Comparison of ENCODE assay signal across 11 cellular contexts in genomic region chr6:118704911-118705310, GRCh38. TPM values are rescaled to one million over a fixed set of nuclear protein-coding genes. Genes with fewer than 3 reads are reported as not detected.
DNase-seq lines count a peak whose midpoint lies in the region; ATAC-seq and TF ChIP-seq lines count a peak whose summit lies in the region.
"Had no signal": no experiment of that assay in that cellular context is flagged by ENCODE, and none has a peak within 500 bp of the region (broad histone marks: within the 10 kb centered on the region; RNA-seq: fewer than 3 reads in every experiment).

No MANE protein-coding gene starts in this region.

- peaks cover 53% of the 10 kb centered on the region for H3K4me1 Mint-ChIP-seq in activated T-helper 2 cell treated with anti-CD3 and anti-CD28 coated beads, Interferon-gamma antibody, Interleukin-2, Interleukin-4, amounts not matched to agents 10 μg/mL and 5 μg/mL and 100 μg/mL, durations not matched to agents 14 hours and 24 hours and 36 hours (ENCODE audit: low read depth)
- peaks cover 45% of the 10 kb centered on the region for H3K4me1 Mint-ChIP-seq in memory B cell

- peaks cover 30% of the 10 kb centered on the region for H3K79me2 ChIP-seq in DOHH2 (ENCODE audit: control insufficient read depth, low read length)
- H3K79me2 ChIP-seq in SK-N-SH (ENCODE audit: insufficient read depth), result no peaks in the 10 kb centered on the region

- H3K9me3 ChIP-seq in A673 (ENCODE audit: low read depth, low read length, poor library complexity, severe bottlenecking), result no peaks in the 10 kb centered on the region
- H3K9me3 ChIP-seq in DOHH2 (ENCODE audit: control insufficient read depth, insufficient read depth, low read length), result no peaks in the 10 kb centered on the region
- no peaks in the 10 kb centered on the region for H3K9me3 ChIP-seq in SK-N-SH

- peak overlapping the region; percentile 67 for H3K27ac Mint-ChIP-seq in activated T-helper 2 cell treated with anti-CD3 and anti-CD28 coated beads, Interferon-gamma antibody, Interleukin-2, Interleukin-4, amounts not matched to agents 10 μg/mL and 5 μg/mL and 100 μg/mL, durations not matched to agents 14 hours and 24 hours and 36 hours
- peak overlapping the region; percentile 79 for H3K27ac Mint-ChIP-seq in memory B cell

- H3K4me3 ChIP-seq in A673 (ENCODE audit: low read depth, low read length, poor library complexity, severe bottlenecking), result no peak overlapping the region
- H3K4me3 ChIP-seq in DOHH2 (ENCODE audit: low read length), result no peak overlapping the region; the same call in 1 of the 2 replicates
- no peak overlapping the region for H3K4me3 ChIP-seq in SK-N-SH (ENCODE audit: low read depth in 2 of 2, low read length in 1 of 2)
- H3K4me3 ChIP-seq: cardiac muscle cell had no signal

- POLR2A ChIA-PET in A673 (lab: Charles Lee; ENCODE audit: low non-redundant PET) (interaction anchor here (0.6 kb wide), 1 partner anchor 90 kb away, joined by 3 read pairs; no protein-coding TSS in a partner anchor), SK-N-SH (lab: Yijun Ruan, JAX) (no interaction called here)

- H3K27ac ChIP-seq in A673 (ENCODE audit: low read depth, low read length, poor library complexity, severe bottlenecking) (no peak overlapping the region), DOHH2 (ENCODE audit: low read depth, low read length) (no peak overlapping the region), SK-N-SH (ENCODE audit: low read depth in 2 of 2, low read length in 1 of 2) (no peak overlapping the region)

- CTCF ChIA-PET in A673 (lab: Charles Lee), result no interaction called here
- CTCF ChIA-PET in SK-N-SH (lab: Yijun Ruan, JAX), result interaction anchor here (1.1 to 3.0 kb wide), 2 partner anchors 12 to 41 kb away, joined by 3 to 7 read pairs; no protein-coding TSS in a partner anchor

- no peak for TF ChIP-seq CTCF in A673 (conservative IDR thresholded peaks at IDR 0.05; ENCODE audit: low read depth, low read length)
- TF ChIP-seq CTCF in DOHH2 (IDR thresholded peaks at IDR 0.05; ENCODE audit: low read depth, low read length, poor library complexity, severe bottlenecking), result no peak
- TF ChIP-seq CTCF in SK-N-SH (IDR thresholded peaks at IDR 0.05), result no peak
- TF ChIP-seq CTCF in GM13977 (IDR thresholded peaks at IDR 0.05; ENCODE audit: extremely low read depth, insufficient read depth, missing control alignments), result no peak

- H3K27me3 ChIP-seq in A673 (replicated peaks; ENCODE audit: insufficient read depth, low read depth, low read length, poor library complexity) (no peaks in the 10 kb centered on the region), DOHH2 (ENCODE audit: control insufficient read depth, low read length) (no peaks in the 10 kb centered on the region), SK-N-SH (ENCODE audit: insufficient read depth) (no peaks in the 10 kb centered on the region)
- H3K27me3 ChIP-seq: cardiac muscle cell had no signal

- no peak overlapping the region for H2AFZ ChIP-seq in SK-N-SH (ENCODE audit: low read depth)

- no peaks in the 10 kb centered on the region for H3F3A ChIP-seq in DOHH2 (ENCODE audit: control insufficient read depth, insufficient read depth)
- peaks cover 9% of the 10 kb centered on the region for H3F3A ChIP-seq in SK-N-SH (replicated peaks; ENCODE audit: insufficient read depth)

- 89% methylated on average over 3 of the region's 3 CpGs for WGBS in SK-N-SH (ENCODE audit: low lambda C conversion rate)

- peak overlapping the region; percentile 43 for H3K4me3 Mint-ChIP-seq in activated T-helper 2 cell treated with anti-CD3 and anti-CD28 coated beads, Interferon-gamma antibody, Interleukin-2, Interleukin-4, amounts not matched to agents 10 μg/mL and 5 μg/mL and 100 μg/mL, durations not matched to agents 14 hours and 24 hours and 36 hours (ENCODE audit: low read depth)
- H3K4me3 Mint-ChIP-seq in memory B cell, result peak overlapping the region; percentile 50

- TF ChIP-seq RAD21 in SK-N-SH (IDR thresholded peaks at IDR 0.05; ENCODE audit: low read length), result no peak

- peak overlapping the region; percentile 10; the same call in 1 of the 2 replicates for H3K4me2 ChIP-seq in DOHH2 (ENCODE audit: low read length)
- H3K4me2 ChIP-seq in SK-N-SH, result no peak overlapping the region

- no peak overlapping the region for H3K9ac ChIP-seq in SK-N-SH

- no peaks in the 10 kb centered on the region for H4K20me1 ChIP-seq in DOHH2 (ENCODE audit: control insufficient read depth, insufficient read depth, low read depth, low read length)
- no peaks in the 10 kb centered on the region for H4K20me1 ChIP-seq in SK-N-SH (ENCODE audit: insufficient read depth)

- no peak for TF ChIP-seq EP300 in SK-N-SH (IDR thresholded peaks at IDR 0.05; ENCODE audit: borderline replicate concordance in 1 of 2, low read depth in 1 of 2, low read length in 1 of 2)

- ATAC-seq in memory B cell (ENCODE audit: low read depth) (no peak), GM21825 (IDR thresholded peaks at IDR 0.05; ENCODE audit: unreplicated experiment) (no peak)
- ATAC-seq: left cardiac atrium had no signal

- BruUV-seq in A673 (replicated peaks; lab: Mats Ljungman, UMichigan), result no TSS peak

- H3K36me3 Mint-ChIP-seq in activated T-helper 2 cell treated with anti-CD3 and anti-CD28 coated beads, Interferon-gamma antibody, Interleukin-2, Interleukin-4, amounts not matched to agents 10 μg/mL and 5 μg/mL and 100 μg/mL, durations not matched to agents 14 hours and 24 hours and 36 hours (ENCODE audit: low read depth), result peaks cover 70% of the 10 kb centered on the region
- H3K36me3 Mint-ChIP-seq in memory B cell, result peaks cover 17% of the 10 kb centered on the region

- H3K36me3 ChIP-seq in A673 (ENCODE audit: insufficient read depth, low read length, poor library complexity, severe bottlenecking), result no peaks in the 10 kb centered on the region
- peaks cover 4% of the 10 kb centered on the region; the same call in 1 of the 2 replicates for H3K36me3 ChIP-seq in DOHH2 (ENCODE audit: control insufficient read depth, low read length)
- no peaks in the 10 kb centered on the region for H3K36me3 ChIP-seq in SK-N-SH (replicated peaks in 1 of 2; ENCODE audit: control insufficient read depth in 1 of 2, insufficient read depth in 2 of 2, low read length in 1 of 2)
- H3K36me3 ChIP-seq: cardiac muscle cell had no signal

- DNase-seq in A673 (ENCODE audit: low spot score) (peak; percentile 54), memory B cell (ENCODE audit: low spot score in 2 of 2) (no peak), cerebellar cortex (ENCODE audit: low spot score) (no peak), SK-N-SH (no peak), GM13977 (ENCODE audit: low spot score) (no peak)
- DNase-seq in activated T-helper 2 cell treated with anti-CD3 and anti-CD28 coated beads, Interferon-gamma antibody, Interleukin-2, Interleukin-4, amounts not matched to agents 10 μg/mL and 5 μg/mL and 100 μg/mL, durations not matched to agents 14 hours and 24 hours and 36 hours (ENCODE audit: low spot score), result no peak
- DNase-seq: COR-L47, left cardiac atrium had no signal

- intact Hi-C loops in A673 (cut with micrococcal nuclease; ENCODE audit: unreplicated experiment), result no loop called here
- intact Hi-C loops in activated T-helper 2 cell treated with anti-CD3 and anti-CD28 coated beads, Interferon-gamma antibody, Interleukin-2, Interleukin-4, amounts not matched to agents 10 μg/mL and 5 μg/mL and 100 μg/mL, durations not matched to agents 14 hours and 24 hours and 36 hours (cut with micrococcal nuclease), result loop anchor here (5.0 kb wide), 1 partner anchor 148 kb away; no protein-coding TSS in a partner anchor

- peaks cover 27% of the 10 kb centered on the region for H3K4me1 ChIP-seq in A673 (ENCODE audit: insufficient read depth, low read length, poor library complexity, severe bottlenecking)
- peaks cover 49% of the 10 kb centered on the region for H3K4me1 ChIP-seq in DOHH2 (ENCODE audit: control insufficient read depth, low read length)
- H3K4me1 ChIP-seq in SK-N-SH (ENCODE audit: control insufficient read depth in 1 of 2, insufficient read depth in 2 of 2, low read depth in 1 of 2, low read length in 1 of 2), result peaks cover 18 to 24% of the 10 kb centered on the region in 2 experiments

- H3K9me2 ChIP-seq in DOHH2 (replicated peaks; ENCODE audit: control insufficient read depth, low read length) (no peaks in the 10 kb centered on the region), SK-N-SH (no peaks in the 10 kb centered on the region)

- no peaks in the 10 kb centered on the region for H3K27me3 Mint-ChIP-seq in activated T-helper 2 cell treated with anti-CD3 and anti-CD28 coated beads, Interferon-gamma antibody, Interleukin-2, Interleukin-4, amounts not matched to agents 10 μg/mL and 5 μg/mL and 100 μg/mL, durations not matched to agents 14 hours and 24 hours and 36 hours (ENCODE audit: low read depth)
- no peaks in the 10 kb centered on the region for H3K27me3 Mint-ChIP-seq in memory B cell

- H3K9me3 Mint-ChIP-seq in activated T-helper 2 cell treated with anti-CD3 and anti-CD28 coated beads, Interferon-gamma antibody, Interleukin-2, Interleukin-4, amounts not matched to agents 10 μg/mL and 5 μg/mL and 100 μg/mL, durations not matched to agents 14 hours and 24 hours and 36 hours, result no peaks in the 10 kb centered on the region
- H3K9me3 Mint-ChIP-seq in memory B cell, result peaks cover 2% of the 10 kb centered on the region

- in situ Hi-C loops in GM13977 (cut with MboI; ENCODE audit: low pct_unique_long_range_greater_than_20kb, low sequenced_read_pairs, unreplicated experiment), result no loop called here

TF ChIP-seq in SK-N-SH, 30 proteins besides CTCF, POLR2A, EP300 and RAD21 (continues in another document):
- TF ChIP-seq RXRA (IDR thresholded peaks at IDR 0.05; ENCODE audit: borderline replicate concordance, low read depth) (no peak), MXI1 (IDR thresholded peaks at IDR 0.05; ENCODE audit: low read depth, low read length) (no peak), RCOR1 (IDR thresholded peaks at IDR 0.05; ENCODE audit: low read length) (no peak), USF1 (IDR thresholded peaks at IDR 0.05; ENCODE audit: borderline replicate concordance, low read depth) (no peak), POLR2AphosphoS5 (IDR thresholded peaks at IDR 0.05; ENCODE audit: low read depth, low read length) (no peak), NFIC (IDR thresholded peaks at IDR 0.05; ENCODE audit: borderline replicate concordance) (no peak), SIN3A (IDR thresholded peaks at IDR 0.05; ENCODE audit: borderline replicate concordance, low read depth, low read length) (no peak)

RNA-seq across cellular contexts. Expression of gene CEP85L, which starts 53.5 kb away (rescaled TPM):
- 6.5 and 7.4 TPM in 2 replicates for total RNA-seq in A673 (2021)
- total RNA-seq in activated T-helper 2 cell treated with anti-CD3 and anti-CD28 coated beads, Interferon-gamma antibody, Interleukin-2, Interleukin-4, amounts not matched to agents 10 μg/mL and 5 μg/mL and 100 μg/mL, durations not matched to agents 14 hours and 24 hours and 36 hours, result 34.2 and 36.7 TPM in 2 replicates
- polyA plus RNA-seq in SK-N-SH (2012; rRNA removed), result 1.1 and 1.3 TPM in 2 replicates
- polyA plus RNA-seq in SK-N-SH (2012; cell fraction: cytosol; rRNA removed), result 1.2 and 1.3 TPM in 2 replicates
- 1.1 and 2.5 TPM in 2 replicates for polyA plus RNA-seq in SK-N-SH (2012; cell fraction: nucleus; rRNA removed)
